ENCODE assay signal across 3 cellular contexts in genomic region chr3:123048480-123049237, GRCh38.
TF ChIP-seq lines count a peak whose summit lies in the region.

No MANE protein-coding gene starts in this region.

TF ChIP-seq in SK-N-SH, 30 proteins besides CTCF, POLR2A, EP300 and RAD21:
- TF ChIP-seq MXI1 (IDR thresholded peaks at IDR 0.05; ENCODE audit: low read depth, low read length) (peak; percentile 65; the same call in 1 of the 2 replicates), NRF1 (IDR thresholded peaks at IDR 0.05; ENCODE audit: low read depth, low read length) (no peak), SMC3 (IDR thresholded peaks at IDR 0.05; ENCODE audit: low read depth, low read length) (no peak), EZH2phosphoT487 (IDR thresholded peaks at IDR 0.05; ENCODE audit: borderline replicate concordance, low read depth) (no peak), CHD2 (IDR thresholded peaks at IDR 0.05; ENCODE audit: low read length, partially characterized antibody) (no peak), GATA2 (CRISPR knock-in tag; IDR thresholded peaks at IDR 0.05) (peak; percentile 81), MEF2A (IDR thresholded peaks at IDR 0.05; ENCODE audit: borderline replicate concordance, low read depth) (no peak), SIN3A (IDR thresholded peaks at IDR 0.05; ENCODE audit: borderline replicate concordance, low read depth, low read length) (no peak), ZBTB33 (IDR thresholded peaks at IDR 0.05; ENCODE audit: borderline replicate concordance, low read depth) (no peak), NFIC (IDR thresholded peaks at IDR 0.05; ENCODE audit: borderline replicate concordance) (no peak), FOXM1 (IDR thresholded peaks at IDR 0.05; ENCODE audit: low read depth) (no peak), IRF3 (IDR thresholded peaks at IDR 0.05; ENCODE audit: low read depth, low read length) (no peak), RFX5 (IDR thresholded peaks at IDR 0.05; ENCODE audit: low read length) (no peak), USF1 (IDR thresholded peaks at IDR 0.05; ENCODE audit: borderline replicate concordance, low read depth) (no peak), RCOR1 (IDR thresholded peaks at IDR 0.05; ENCODE audit: low read length) (peak; percentile 91), FOXJ3 (CRISPR knock-in tag; IDR thresholded peaks at IDR 0.05) (no peak), FOSL2 (IDR thresholded peaks at IDR 0.05; ENCODE audit: borderline replicate concordance, low read depth) (no peak)
TF ChIP-seq in SK-N-SH: peak in this region for 3.

TF ChIP-seq in SK-N-SH treated with all-trans-retinoic acid at 6 μM for 48 hours, 23 proteins besides CTCF, POLR2A, EP300 and RAD21:
- no peak for TF ChIP-seq ZC3H10 (CRISPR knock-in tag; IDR thresholded peaks at IDR 0.05)
- TF ChIP-seq OSR1 (CRISPR knock-in tag; IDR thresholded peaks at IDR 0.05) = no peak
- no peak for TF ChIP-seq ESRRG (CRISPR knock-in tag; IDR thresholded peaks at IDR 0.05)
- TF ChIP-seq ZNF8 (CRISPR knock-in tag; IDR thresholded peaks at IDR 0.05) = no peak
- no peak for TF ChIP-seq BACH2 (CRISPR knock-in tag; IDR thresholded peaks at IDR 0.05; ENCODE audit: borderline replicate concordance)
- no peak for TF ChIP-seq POU6F1 (CRISPR knock-in tag; IDR thresholded peaks at IDR 0.05; ENCODE audit: borderline replicate concordance, low read depth)
- TF ChIP-seq SNAI2 (CRISPR knock-in tag; IDR thresholded peaks at IDR 0.05) = no peak
- TF ChIP-seq TCF4 (CRISPR knock-in tag; IDR thresholded peaks at IDR 0.05; ENCODE audit: borderline replicate concordance) = no peak
- no peak for TF ChIP-seq TOX (CRISPR knock-in tag; IDR thresholded peaks at IDR 0.05; ENCODE audit: borderline replicate concordance)
- no peak for TF ChIP-seq PATZ1 (CRISPR knock-in tag; IDR thresholded peaks at IDR 0.05; ENCODE audit: borderline replicate concordance)
- TF ChIP-seq CSDC2 (CRISPR knock-in tag; IDR thresholded peaks at IDR 0.05) = no peak
- TF ChIP-seq TSHZ2 (CRISPR knock-in tag; IDR thresholded peaks at IDR 0.05) = no peak
- TF ChIP-seq ARNTL (CRISPR knock-in tag; IDR thresholded peaks at IDR 0.05; ENCODE audit: borderline replicate concordance, low read depth) = no peak
- TF ChIP-seq CSRNP3 (CRISPR knock-in tag; IDR thresholded peaks at IDR 0.05) = no peak
- no peak for TF ChIP-seq ISL1 (CRISPR knock-in tag; IDR thresholded peaks at IDR 0.05)
- TF ChIP-seq ZNF565 (CRISPR knock-in tag; conservative IDR thresholded peaks at IDR 0.05; ENCODE audit: low read depth) = no peak

TF ChIP-seq in HepG2, 621 proteins besides CTCF, POLR2A, EP300 and RAD21:
- TF ChIP-seq ZNF780A (CRISPR knock-in tag; IDR thresholded peaks at IDR 0.05) (no peak), PRDM10 (CRISPR knock-in tag; IDR thresholded peaks at IDR 0.05; ENCODE audit: low read depth) (no peak), ZNF766 (CRISPR knock-in tag; IDR thresholded peaks at IDR 0.05; ENCODE audit: borderline replicate concordance) (no peak), THAP9 (CRISPR knock-in tag; IDR thresholded peaks at IDR 0.05; ENCODE audit: borderline replicate concordance) (no peak)
